2 cellular contexts compared by ENCODE assay signal in genomic region chr5:131220566-131220965, GRCh38.
TF ChIP-seq lines count a peak whose summit lies in the region.

No MANE protein-coding gene starts in this region.

TF ChIP-seq in GM12891, 5 proteins besides CTCF, POLR2A, EP300 and RAD21:
- TF ChIP-seq PAX5 (IDR thresholded peaks at IDR 0.05; ENCODE audit: insufficient read depth, low read length, severe bottlenecking) (no peak), POU2F2 (IDR thresholded peaks at IDR 0.05; ENCODE audit: low read depth, low read length) (no peak), POLR2AphosphoS5 (IDR thresholded peaks at IDR 0.05; ENCODE audit: low read depth, low read length) (no peak), SPI1 (IDR thresholded peaks at IDR 0.05; ENCODE audit: low read depth, low read length) (no peak), TAF1 (IDR thresholded peaks at IDR 0.05; ENCODE audit: low read depth, low read length) (no peak)

TF ChIP-seq in K562, 482 proteins besides CTCF, POLR2A, EP300 and RAD21:
- TF ChIP-seq, protein P1, sequence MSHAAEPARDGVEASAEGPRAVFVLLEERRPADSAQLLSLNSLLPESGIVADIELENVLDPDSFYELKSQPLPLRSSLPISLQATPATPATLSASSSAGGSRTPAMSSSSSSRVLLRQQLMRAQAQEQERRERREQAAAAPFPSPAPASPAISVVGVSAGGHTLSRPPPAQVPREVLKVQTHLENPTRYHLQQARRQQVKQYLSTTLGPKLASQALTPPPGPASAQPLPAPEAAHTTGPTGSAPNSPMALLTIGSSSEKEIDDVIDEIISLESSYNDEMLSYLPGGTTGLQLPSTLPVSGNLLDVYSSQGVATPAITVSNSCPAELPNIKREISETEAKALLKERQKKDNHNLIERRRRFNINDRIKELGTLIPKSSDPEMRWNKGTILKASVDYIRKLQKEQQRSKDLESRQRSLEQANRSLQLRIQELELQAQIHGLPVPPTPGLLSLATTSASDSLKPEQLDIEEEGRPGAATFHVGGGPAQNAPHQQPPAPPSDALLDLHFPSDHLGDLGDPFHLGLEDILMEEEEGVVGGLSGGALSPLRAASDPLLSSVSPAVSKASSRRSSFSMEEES (CRISPR knock-in tag; IDR thresholded peaks at IDR 0.05), result no peak
- TF ChIP-seq SP1 (CRISPR knock-in tag; IDR thresholded peaks at IDR 0.05) (no peak), CREM (IDR thresholded peaks at IDR 0.05; ENCODE audit: low read depth) (no peak), FOXM1 (IDR thresholded peaks at IDR 0.05; ENCODE audit: low read depth) (no peak), FOXM1 (CRISPR knock-in tag; IDR thresholded peaks at IDR 0.05; ENCODE audit: low read depth) (no peak), PTRF (tag; IDR thresholded peaks at IDR 0.05) (no peak), MEIS2 (IDR thresholded peaks at IDR 0.05; ENCODE audit: partially characterized antibody) (no peak), RCOR1 (IDR thresholded peaks at IDR 0.05; ENCODE audit: borderline replicate concordance in 1 of 2, low read depth in 2 of 2, low read length in 2 of 2) (no peak), MYNN (IDR thresholded peaks at IDR 0.05) (no peak), MYNN (CRISPR knock-in tag; IDR thresholded peaks at IDR 0.05) (no peak), IRF1 (CRISPR knock-in tag; IDR thresholded peaks at IDR 0.05; ENCODE audit: borderline replicate concordance) (no peak), TBP (optimal IDR thresholded peaks at IDR 0.05; ENCODE audit: low read depth, low read length) (no peak), KDM1A (IDR thresholded peaks at IDR 0.05) (no peak), SNAPC5 (CRISPR knock-in tag; IDR thresholded peaks at IDR 0.05) (no peak), BCL6 (CRISPR knock-in tag; IDR thresholded peaks at IDR 0.05) (no peak), TARDBP (IDR thresholded peaks at IDR 0.05) (no peak)
- TF ChIP-seq, protein P2, sequence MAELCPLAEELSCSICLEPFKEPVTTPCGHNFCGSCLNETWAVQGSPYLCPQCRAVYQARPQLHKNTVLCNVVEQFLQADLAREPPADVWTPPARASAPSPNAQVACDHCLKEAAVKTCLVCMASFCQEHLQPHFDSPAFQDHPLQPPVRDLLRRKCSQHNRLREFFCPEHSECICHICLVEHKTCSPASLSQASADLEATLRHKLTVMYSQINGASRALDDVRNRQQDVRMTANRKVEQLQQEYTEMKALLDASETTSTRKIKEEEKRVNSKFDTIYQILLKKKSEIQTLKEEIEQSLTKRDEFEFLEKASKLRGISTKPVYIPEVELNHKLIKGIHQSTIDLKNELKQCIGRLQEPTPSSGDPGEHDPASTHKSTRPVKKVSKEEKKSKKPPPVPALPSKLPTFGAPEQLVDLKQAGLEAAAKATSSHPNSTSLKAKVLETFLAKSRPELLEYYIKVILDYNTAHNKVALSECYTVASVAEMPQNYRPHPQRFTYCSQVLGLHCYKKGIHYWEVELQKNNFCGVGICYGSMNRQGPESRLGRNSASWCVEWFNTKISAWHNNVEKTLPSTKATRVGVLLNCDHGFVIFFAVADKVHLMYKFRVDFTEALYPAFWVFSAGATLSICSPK (IDR thresholded peaks at IDR 0.05; ENCODE audit: borderline replicate concordance), result no peak
